In genomic region chr15:64807751-64808222, GRCh38 we compare ENCODE assay signal across 21 cellular contexts.
DNase-seq lines count a peak whose midpoint lies in the region; TF ChIP-seq lines count a peak whose summit lies in the region.
"Had no signal": no experiment of that assay in that cellular context is flagged by ENCODE, and none has a peak within 500 bp of the region (broad histone marks: within the 10 kb centered on the region; RNA-seq: fewer than 3 reads in every experiment).

No MANE protein-coding gene starts in this region.

- no peak overlapping the region for H3K4me2 ChIP-seq in parathyroid adenoma (ENCODE audit: low read length)
- H3K4me2 ChIP-seq: A549 had no signal

- no peaks in the 10 kb centered on the region for H3K79me2 ChIP-seq in parathyroid adenoma

- no peaks in the 10 kb centered on the region for H3K27me3 ChIP-seq in iPS-15b (ENCODE audit: control insufficient read depth, insufficient read depth, low read length)
- H3K27me3 ChIP-seq in parathyroid adenoma (ENCODE audit: control insufficient read depth, insufficient read depth, low read length): no peaks in the 10 kb centered on the region
- H3K27me3 ChIP-seq: BLaER1, pancreas had no signal

- H3K9me3 ChIP-seq in iPS-15b (ENCODE audit: control insufficient read depth, insufficient read depth, low read length): no peaks in the 10 kb centered on the region
- no peaks in the 10 kb centered on the region for H3K9me3 ChIP-seq in parathyroid adenoma (ENCODE audit: control insufficient read depth, low read length)
- H3K9me3 ChIP-seq: A549, BLaER1, pancreas, tibial nerve had no signal

- TF ChIP-seq CTCF in parathyroid adenoma (IDR thresholded peaks at IDR 0.05): no peak

- DNase-seq in D341Med (ENCODE audit: low spot score) (peak; percentile 24), cerebellar cortex (ENCODE audit: low spot score) (peak; percentile 25), HCEC 1CT (no peak), NCI-H510A (lab: John Stamatoyannopoulos, UW) (no peak), HuH-7.5 (ENCODE audit: low spot score) (no peak), NCI-H82 treated with DMSO at 0.1 percent for 48 hours (lab: John Stamatoyannopoulos, UW; ENCODE audit: unreplicated experiment) (no peak)
- DNase-seq: activated naive CD4-positive, alpha-beta T cell treated with anti-CD3 and anti-CD28 coated beads, Interleukin-2, amount 50 U/mL, for 16 hours; anterior cingulate cortex; central memory CD4-positive, alpha-beta T cell; EL; KBM-7; naive thymus-derived CD4-positive, alpha-beta T cell; NCI-H2171 treated with DMSO at 0.1 percent for 48 hours; NCI-H69; pancreas; stimulated activated naive CD4-positive, alpha-beta T cell had no signal

- H3K27ac ChIP-seq in parathyroid adenoma: no peak overlapping the region
- H3K27ac ChIP-seq: A549, BLaER1, pancreas, tibial nerve had no signal

- H3K36me3 ChIP-seq in iPS-15b (ENCODE audit: control insufficient read depth, insufficient read depth, low read length): no peaks in the 10 kb centered on the region
- no peaks in the 10 kb centered on the region for H3K36me3 ChIP-seq in parathyroid adenoma (ENCODE audit: control insufficient read depth, insufficient read depth, low read length)
- H3K36me3 ChIP-seq: BLaER1, pancreas, tibial nerve had no signal

- H3K9ac ChIP-seq in iPS-15b (ENCODE audit: low read depth, low read length): peak overlapping the region; percentile 87
- no peak overlapping the region for H3K9ac ChIP-seq in parathyroid adenoma
- H3K9ac ChIP-seq: BLaER1 had no signal

- H3K4me3 ChIP-seq in iPS-15b (ENCODE audit: low read depth, low read length): peak overlapping the region; percentile 53
- H3K4me3 ChIP-seq in parathyroid adenoma (ENCODE audit: low read depth, low read length): no peak overlapping the region
- H3K4me3 ChIP-seq: A549, BLaER1, pancreas, tibial nerve had no signal

- peak overlapping the region; percentile 33 for H2AFZ ChIP-seq in parathyroid adenoma

- H3K4me1 ChIP-seq in iPS-15b (ENCODE audit: control insufficient read depth, insufficient read depth, low read length): peaks cover 42% of the 10 kb centered on the region
- no peaks in the 10 kb centered on the region for H3K4me1 ChIP-seq in parathyroid adenoma
- H3K4me1 ChIP-seq: A549, pancreas had no signal

Comparison
In these comparisons a context has a peak if more than half of its experiments do, and no peak if none do; other contexts are left out.
1. DNase-seq: peak in D341Med (single experiment) and cerebellar cortex (single experiment); none in HCEC 1CT (single experiment), NCI-H510A (single experiment), HuH-7.5 (single experiment) and NCI-H82 treated with DMSO at 0.1 percent for 48 hours (single experiment).